Comparison of ENCODE assay signal across 28 cellular contexts in the genomic region with DNA sequence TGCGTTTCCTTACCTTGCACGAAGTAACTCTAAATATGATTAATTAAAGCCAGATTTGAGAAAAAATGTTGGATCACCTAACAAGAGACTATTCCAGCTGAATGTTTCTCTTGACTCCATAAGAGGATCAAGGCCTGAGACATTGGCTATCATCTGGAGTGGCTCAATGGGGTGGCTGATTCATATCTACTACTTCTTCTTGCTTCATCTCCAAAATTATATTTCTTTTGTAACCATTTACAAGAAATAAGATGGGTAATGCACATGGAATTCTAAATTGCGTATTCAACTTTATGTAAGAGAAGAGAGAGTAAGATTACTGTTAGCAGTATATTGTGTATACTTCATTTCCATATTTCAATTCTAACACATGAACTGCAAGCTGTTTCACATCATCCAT.
"Had no signal": no experiment of that assay in that cellular context is flagged by ENCODE, and none has a peak within 500 bp of the region (broad histone marks: within the 10 kb centered on the region; RNA-seq: fewer than 3 reads in every experiment).

No MANE protein-coding gene starts in this region.

- H3K27me3 ChIP-seq: brain microvascular endothelial cell, esophagus muscularis mucosa, foreskin keratinocyte, gastrocnemius medialis, heart left ventricle had no signal

- H3K4me1 Mint-ChIP-seq: activated CD4-positive, alpha-beta memory T cell treated with anti-CD3 and anti-CD28 coated beads, Interleukin-2, amount 10 ng/mL, durations not matched to agents 7 days and 5 days; activated CD4-positive, alpha-beta T cell treated with anti-CD3 and anti-CD28 coated beads, Interleukin-2, amount 10 ng/mL, durations not matched to agents 7 days and 5 days; activated naive CD4-positive, alpha-beta T cell treated with anti-CD3 and anti-CD28 coated beads, Interleukin-2, amount 10 ng/mL, durations not matched to agents 7 days and 5 days; activated naive CD8-positive, alpha-beta T cell treated with anti-CD3 and anti-CD28 coated beads, Interleukin-2, amount 10 ng/mL, durations not matched to agents 7 days and 5 days had no signal

- H3K9me3 ChIP-seq: esophagus muscularis mucosa, gastrocnemius medialis, heart left ventricle had no signal

- H3K9me3 Mint-ChIP-seq: effector memory CD8-positive, alpha-beta T cell had no signal

- H3K36me3 ChIP-seq: brain microvascular endothelial cell, esophagus muscularis mucosa, gastrocnemius medialis, heart left ventricle had no signal

- H3K4me3 Mint-ChIP-seq: activated CD4-positive, alpha-beta memory T cell treated with anti-CD3 and anti-CD28 coated beads, Interleukin-2, amount 10 ng/mL, durations not matched to agents 7 days and 5 days; activated CD4-positive, alpha-beta T cell treated with anti-CD3 and anti-CD28 coated beads, Interleukin-2, amount 10 ng/mL, durations not matched to agents 7 days and 5 days; activated naive CD4-positive, alpha-beta T cell treated with anti-CD3 and anti-CD28 coated beads, Interleukin-2, amount 10 ng/mL, durations not matched to agents 7 days and 5 days; activated naive CD8-positive, alpha-beta T cell treated with anti-CD3 and anti-CD28 coated beads, Interleukin-2, amount 10 ng/mL, durations not matched to agents 7 days and 5 days; activated T-cell treated with anti-CD3 and anti-CD28 coated beads, Interleukin-2, amount 50 U/mL, for 24 hours; activated T-cell treated with anti-CD3 and anti-CD28 coated beads, Interleukin-2, amount 50 U/mL, for 72 hours; effector memory CD8-positive, alpha-beta T cell had no signal

- H3K27me3 Mint-ChIP-seq: activated CD4-positive, alpha-beta memory T cell treated with anti-CD3 and anti-CD28 coated beads, Interleukin-2, amount 10 ng/mL, durations not matched to agents 7 days and 5 days; activated CD4-positive, alpha-beta T cell treated with anti-CD3 and anti-CD28 coated beads, Interleukin-2, amount 10 ng/mL, durations not matched to agents 7 days and 5 days; activated naive CD4-positive, alpha-beta T cell treated with anti-CD3 and anti-CD28 coated beads, Interleukin-2, amount 10 ng/mL, durations not matched to agents 7 days and 5 days; activated naive CD8-positive, alpha-beta T cell treated with anti-CD3 and anti-CD28 coated beads, Interleukin-2, amount 10 ng/mL, durations not matched to agents 7 days and 5 days; activated T-cell treated with anti-CD3 and anti-CD28 coated beads, Interleukin-2, amount 50 U/mL, for 24 hours; effector memory CD8-positive, alpha-beta T cell had no signal

- H3K4me1 ChIP-seq: esophagus muscularis mucosa, foreskin keratinocyte, gastrocnemius medialis, heart left ventricle had no signal

- H3K4me3 ChIP-seq: esophagus muscularis mucosa, gastrocnemius medialis, heart left ventricle had no signal

- H3K27ac ChIP-seq: brain microvascular endothelial cell, esophagus muscularis mucosa, foreskin keratinocyte, gastrocnemius medialis, heart left ventricle had no signal

- H3K36me3 Mint-ChIP-seq: activated naive CD4-positive, alpha-beta T cell treated with anti-CD3 and anti-CD28 coated beads, Interleukin-2, amount 10 ng/mL, durations not matched to agents 7 days and 5 days; activated naive CD4-positive, alpha-beta T cell treated with anti-CD3 and anti-CD28 coated beads, Interleukin-2, amount 50 U/mL, for 72 hours; activated naive CD8-positive, alpha-beta T cell treated with anti-CD3 and anti-CD28 coated beads, Interleukin-2, amount 10 ng/mL, durations not matched to agents 7 days and 5 days had no signal

- H3K27ac Mint-ChIP-seq: activated CD4-positive, alpha-beta memory T cell treated with anti-CD3 and anti-CD28 coated beads, Interleukin-2, amount 10 ng/mL, durations not matched to agents 7 days and 5 days; activated CD4-positive, alpha-beta T cell treated with anti-CD3 and anti-CD28 coated beads, Interleukin-2, amount 10 ng/mL, durations not matched to agents 7 days and 5 days; activated naive CD4-positive, alpha-beta T cell treated with anti-CD3 and anti-CD28 coated beads, Interleukin-2, amount 10 ng/mL, durations not matched to agents 7 days and 5 days; activated naive CD4-positive, alpha-beta T cell treated with anti-CD3 and anti-CD28 coated beads, Interleukin-2, amount 50 U/mL, for 72 hours; activated naive CD8-positive, alpha-beta T cell treated with anti-CD3 and anti-CD28 coated beads, Interleukin-2, amount 10 ng/mL, durations not matched to agents 7 days and 5 days; activated T-cell treated with anti-CD3 and anti-CD28 coated beads, Interleukin-2, amount 50 U/mL, for 24 hours; activated T-cell treated with anti-CD3 and anti-CD28 coated beads, Interleukin-2, amount 50 U/mL, for 72 hours; effector memory CD8-positive, alpha-beta T cell had no signal

- DNase-seq: activated CD4-positive, alpha-beta memory T cell treated with anti-CD3 and anti-CD28 coated beads, Interleukin-2, amount 10 ng/mL, durations not matched to agents 7 days and 5 days; activated CD4-positive, alpha-beta T cell treated with anti-CD3 and anti-CD28 coated beads for 1 hour; activated CD4-positive, alpha-beta T cell treated with anti-CD3 and anti-CD28 coated beads for 4 hours; activated CD4-positive, alpha-beta T cell treated with anti-CD3 and anti-CD28 coated beads, Interleukin-2, amount 10 ng/mL, durations not matched to agents 7 days and 5 days; activated CD4-positive, alpha-beta T cell treated with anti-CD3 and anti-CD28 coated beads, Interleukin-2, amount 50 U/mL, for 4 hours; activated CD8-positive, alpha-beta memory T cell treated with anti-CD3 and anti-CD28 coated beads, Interleukin-2, amount 50 U/mL, for 48 hours; activated gamma-delta T cell; activated naive CD4-positive, alpha-beta T cell; activated naive CD4-positive, alpha-beta T cell treated with anti-CD3 and anti-CD28 coated beads, Interleukin-2, amount 10 ng/mL, durations not matched to agents 7 days and 5 days; activated naive CD8-positive, alpha-beta T cell treated with anti-CD3 and anti-CD28 coated beads, Interleukin-2, amount 10 ng/mL, durations not matched to agents 7 days and 5 days; activated T-cell treated with anti-CD3 and anti-CD28 coated beads for 4 hours; activated T-cell treated with anti-CD3 and anti-CD28 coated beads, Interleukin-2, amount 50 U/mL, for 24 hours; activated T-cell treated with anti-CD3 and anti-CD28 coated beads, Interleukin-2, amount 50 U/mL, for 72 hours; amniotic stem cell; anterior cingulate cortex; brain microvascular endothelial cell; cortex of kidney; dermis blood vessel endothelial cell; effector CD4-positive, alpha-beta T cell; effector memory CD8-positive, alpha-beta T cell; erythroblast; foreskin keratinocyte; gastrocnemius medialis; glutamatergic neuron; heart left ventricle; T-helper 2 cell had no signal
